ENCODE assay signal across 16 cellular contexts in genomic region chr16:57123969-57124674, GRCh38. TPM values are rescaled to one million over a fixed set of nuclear protein-coding genes. Genes with fewer than 3 reads are reported as not detected.
DNase-seq lines count a peak whose midpoint lies in the region; ATAC-seq and TF ChIP-seq lines count a peak whose summit lies in the region.
"Had no signal": no experiment of that assay in that cellular context is flagged by ENCODE, and none has a peak within 500 bp of the region (broad histone marks: within the 10 kb centered on the region; RNA-seq: fewer than 3 reads in every experiment).

No MANE protein-coding gene starts in this region.

- TF ChIP-seq CTCF in endothelial cell (IDR thresholded peaks at IDR 0.05; ENCODE audit: unreplicated experiment) (no peak), upper lobe of left lung (IDR thresholded peaks at IDR 0.05) (no peak)

- ATAC-seq in T-helper 17 cell (no peak), upper lobe of left lung (ENCODE audit: low FRiP score in 2 of 2) (peak; percentile 22 to 66), GM21737 (IDR thresholded peaks at IDR 0.05; ENCODE audit: unreplicated experiment) (no peak), HG02938 (IDR thresholded peaks at IDR 0.05; ENCODE audit: unreplicated experiment) (no peak)

- H3K27me3 Mint-ChIP-seq in activated naive CD4-positive, alpha-beta T cell treated with anti-CD3 and anti-CD28 coated beads, Interleukin-2, amount 50 U/mL, for 24 hours, result no peaks in the 10 kb centered on the region
- H3K27me3 Mint-ChIP-seq in T-helper 17 cell, result no peaks in the 10 kb centered on the region
- peaks cover 4% of the 10 kb centered on the region for H3K27me3 Mint-ChIP-seq in endothelial cell (ENCODE audit: unreplicated experiment)

- TF ChIP-seq POLR2A in upper lobe of left lung (IDR thresholded peaks at IDR 0.05), result no peak

- no peaks in the 10 kb centered on the region for H3K27me3 ChIP-seq in upper lobe of left lung
- H3K27me3 ChIP-seq: breast epithelium, MG63, transverse colon had no signal

- no peaks in the 10 kb centered on the region for H3K9me3 Mint-ChIP-seq in activated naive CD4-positive, alpha-beta T cell treated with anti-CD3 and anti-CD28 coated beads, Interleukin-2, amount 50 U/mL, for 24 hours
- no peaks in the 10 kb centered on the region for H3K9me3 Mint-ChIP-seq in endothelial cell (ENCODE audit: unreplicated experiment)

- H3K9me3 ChIP-seq in T-helper 17 cell (ENCODE audit: control insufficient read depth, low read length, poor library complexity, severe bottlenecking), result no peaks in the 10 kb centered on the region
- no peaks in the 10 kb centered on the region for H3K9me3 ChIP-seq in upper lobe of left lung
- H3K9me3 ChIP-seq: breast epithelium, MG63, transverse colon had no signal

- 68 to 75% methylated on average over 11 of the region's 11 CpGs for WGBS in upper lobe of left lung, 2 donors

- TF ChIP-seq EP300 in upper lobe of left lung (IDR thresholded peaks at IDR 0.05), result no peak

- peak overlapping the region; percentile 8 to 50 (median 44) for H3K27ac ChIP-seq in upper lobe of left lung
- H3K27ac ChIP-seq: breast epithelium, transverse colon had no signal

- peaks cover 60% of the 10 kb centered on the region for H3K4me1 Mint-ChIP-seq in activated naive CD4-positive, alpha-beta T cell treated with anti-CD3 and anti-CD28 coated beads, Interleukin-2, amount 50 U/mL, for 24 hours
- peaks cover 37% of the 10 kb centered on the region for H3K4me1 Mint-ChIP-seq in T-helper 17 cell
- H3K4me1 Mint-ChIP-seq in endothelial cell (ENCODE audit: unreplicated experiment), result no peaks in the 10 kb centered on the region

- peak overlapping the region; percentile 55 for H3K4me3 Mint-ChIP-seq in activated naive CD4-positive, alpha-beta T cell treated with anti-CD3 and anti-CD28 coated beads, Interleukin-2, amount 50 U/mL, for 24 hours
- H3K4me3 Mint-ChIP-seq in T-helper 17 cell (no peak overlapping the region), endothelial cell (ENCODE audit: unreplicated experiment) (peak overlapping the region; percentile 72)

- H3K36me3 ChIP-seq in upper lobe of left lung, result peaks cover 0 to 61% (median 36%) of the 10 kb centered on the region in 4 donors
- H3K36me3 ChIP-seq: transverse colon had no signal

- H3K27ac Mint-ChIP-seq in activated naive CD4-positive, alpha-beta T cell treated with anti-CD3 and anti-CD28 coated beads, Interleukin-2, amount 50 U/mL, for 24 hours, result peak overlapping the region; percentile 88
- H3K27ac Mint-ChIP-seq in T-helper 17 cell (peak overlapping the region; percentile 88), endothelial cell (ENCODE audit: unreplicated experiment) (peak overlapping the region; percentile 24)

- no peak for DNase-seq in activated naive CD4-positive, alpha-beta T cell treated with anti-CD3 and anti-CD28 coated beads, Interleukin-2, amount 50 U/mL, for 16 hours
- DNase-seq in T-helper 17 cell (no peak), endothelial cell (ENCODE audit: low spot score) (no peak), upper lobe of left lung (peak in 1 of 2 donors; percentile 34)
- DNase-seq in stimulated activated CD4-positive, alpha-beta T cell treated with anti-CD3 and anti-CD28 coated beads, Interleukin-2, amount 100 ng/mL, for 24 hours, result no peak
- DNase-seq: activated effector memory CD4-positive, alpha-beta T cell treated with anti-CD3 and anti-CD28 coated beads, Interleukin-2, amount 50 U/mL, for 16 hours; effector CD8-positive, alpha-beta T cell; MG63; NCI-H2029; NCI-H82; T-helper 9 cell; transverse colon had no signal

- peaks cover 0 to 22% (median 16%) of the 10 kb centered on the region in 4 donors for H3K4me1 ChIP-seq in upper lobe of left lung
- H3K4me1 ChIP-seq: breast epithelium, transverse colon had no signal

- no peak overlapping the region for H3K4me3 ChIP-seq in upper lobe of left lung
- H3K4me3 ChIP-seq: breast epithelium, MG63, transverse colon had no signal

- H3K36me3 Mint-ChIP-seq in activated naive CD4-positive, alpha-beta T cell treated with anti-CD3 and anti-CD28 coated beads, Interleukin-2, amount 50 U/mL, for 24 hours, result no peaks in the 10 kb centered on the region
- H3K36me3 Mint-ChIP-seq in T-helper 17 cell (ENCODE audit: low read depth) (peaks cover 3% of the 10 kb centered on the region), endothelial cell (ENCODE audit: low read depth, unreplicated experiment) (peaks cover 60% of the 10 kb centered on the region)

RNA-seq across cellular contexts. Expression of gene CPNE2, which starts 31.7 kb away (rescaled TPM):
- total RNA-seq in T-helper 17 cell, result 1 to 10 TPM; 2.4 to 4.4 TPM
- 145 TPM for total RNA-seq in endothelial cell (ENCODE audit: unreplicated experiment)
- 10 to 100 TPM; 39.4 to 58.7 (median 53.1) TPM for total RNA-seq in upper lobe of left lung

Comparison
In these comparisons a context has a peak if more than half of its experiments do, and no peak if none do; other contexts are left out.
1. H3K27ac Mint-ChIP-seq: peak in every context shown above with its lines; median percentile 88 in activated naive CD4-positive, alpha-beta T cell treated with anti-CD3 and anti-CD28 coated beads, Interleukin-2, amount 50 U/mL, for 24 hours; 88 in T-helper 17 cell; 24 in endothelial cell.
2. ATAC-seq: peak in upper lobe of left lung (2 of 2); none in T-helper 17 cell (single experiment), GM21737 (single experiment) and HG02938 (single experiment).
3. RNA of gene CPNE2, which starts 31.7 kb away (total RNA-seq): 145 TPM in endothelial cell (single experiment) and 39.4 to 58.7 TPM in upper lobe of left lung; 2.4 to 4.4 TPM in T-helper 17 cell; every median in the first group is over 4 times any median in the second.